In genomic region chr3:152383136-152383606, GRCh38 we compare ENCODE assay signal across 11 cellular contexts.
DNase-seq lines count a peak whose midpoint lies in the region; ATAC-seq, FAIRE-seq and TF ChIP-seq lines count a peak whose summit lies in the region.
"Had no signal": no experiment of that assay in that cellular context is flagged by ENCODE, and none has a peak within 500 bp of the region (broad histone marks: within the 10 kb centered on the region; RNA-seq: fewer than 3 reads in every experiment).

No MANE protein-coding gene starts in this region.

- in situ Hi-C loops in GM12878 (cut with MboI) = no loop called here

- no peak overlapping the region for H2AFZ ChIP-seq in GM12878 (ENCODE audit: control insufficient read depth, low read depth, low read length)
- no peak overlapping the region for H2AFZ ChIP-seq in MM.1S (ENCODE audit: low read length)

- H3K4me2 ChIP-seq in GM12878 (ENCODE audit: control insufficient read depth, insufficient read depth) (peak overlapping the region; percentile 76), MM.1S (ENCODE audit: low read depth, low read length) (no peak overlapping the region)

- RAD21 ChIA-PET in GM12878 (lab: Charles Lee; ENCODE audit: unreplicated experiment) = interaction anchor here (0.7 to 2.0 kb wide), 7 partner anchors 17 to 126 kb away, joined by 3 to 12 read pairs (median 3); no protein-coding TSS in a partner anchor

- no peaks in the 10 kb centered on the region for H3K9me2 ChIP-seq in MM.1S (replicated peaks; ENCODE audit: insufficient read depth, low read length)

- peak overlapping the region; percentile 92 for H3K27ac Mint-ChIP-seq in activated CD4-positive, alpha-beta T cell treated with anti-CD3 and anti-CD28 coated beads for 36 hours
- H3K27ac Mint-ChIP-seq in memory B cell = peak overlapping the region; percentile 83

- H3K79me2 ChIP-seq in GM12878 (ENCODE audit: control insufficient read depth, insufficient read depth, low read length) = peaks cover 98% of the 10 kb centered on the region
- H3K79me2 ChIP-seq in MM.1S (ENCODE audit: low read length) = peaks cover 98% of the 10 kb centered on the region

- no TSS peak for BruUV-seq in GM12878 (replicated peaks; lab: Mats Ljungman, UMichigan)

- H3K36me3 ChIP-seq in GM12878 (ENCODE audit: control insufficient read depth in 2 of 2, insufficient read depth in 2 of 2, low read length in 1 of 2) = peaks cover 0 to 9% of the 10 kb centered on the region in 2 experiments; a peak in 1 of 4 replicates
- peaks cover 0 to 5% (median 0%) of the 10 kb centered on the region in 5 donors for H3K36me3 ChIP-seq in subcutaneous abdominal adipose tissue (ENCODE audit: control insufficient read depth in 5 of 5, insufficient read depth in 5 of 5, low read length in 5 of 5)
- no peaks in the 10 kb centered on the region for H3K36me3 ChIP-seq in MM.1S (replicated peaks; ENCODE audit: insufficient read depth, low read length)

- H3K4me3 Mint-ChIP-seq in activated CD4-positive, alpha-beta T cell treated with anti-CD3 and anti-CD28 coated beads for 36 hours = peak overlapping the region; percentile 66
- H3K4me3 Mint-ChIP-seq in memory B cell = no peak overlapping the region

- no peak for TF ChIP-seq CTCF in GM12878 (IDR thresholded peaks at IDR 0.05 in 2 of 3, conservative IDR thresholded peaks at IDR 0.05 in 1 of 3; ENCODE audit: control insufficient read depth in 2 of 3, extremely low read depth in 1 of 3, insufficient read depth in 1 of 3, low read depth in 3 of 3, low read length in 3 of 3)
- no peak for TF ChIP-seq CTCF in MM.1S (IDR thresholded peaks at IDR 0.05; ENCODE audit: low read length)

- H3K4me3 ChIP-seq in GM12878 (no peak overlapping the region), subcutaneous abdominal adipose tissue (ENCODE audit: low read depth in 1 of 5, low read length in 5 of 5) (peak overlapping the region in 4 of 5 donors; percentile 32 to 55 (median 46)), MM.1S (ENCODE audit: low read length) (no peak overlapping the region)

- H3K4me1 Mint-ChIP-seq in activated CD4-positive, alpha-beta T cell treated with anti-CD3 and anti-CD28 coated beads for 36 hours = peaks cover 79% of the 10 kb centered on the region
- H3K4me1 Mint-ChIP-seq in memory B cell = peaks cover 34% of the 10 kb centered on the region

- peaks cover 14% of the 10 kb centered on the region; the same call in 1 of the 2 replicates for H3K4me1 ChIP-seq in GM12878 (ENCODE audit: control insufficient read depth, insufficient read depth, low read length)
- H3K4me1 ChIP-seq in subcutaneous abdominal adipose tissue (ENCODE audit: control insufficient read depth in 5 of 5, insufficient read depth in 5 of 5, low read length in 5 of 5) = peaks cover 0 to 44% (median 39%) of the 10 kb centered on the region in 5 donors
- peaks cover 21% of the 10 kb centered on the region; the same call in 1 of the 2 replicates for H3K4me1 ChIP-seq in MM.1S (ENCODE audit: low read length)

- H3K27me3 Mint-ChIP-seq in activated CD4-positive, alpha-beta T cell treated with anti-CD3 and anti-CD28 coated beads for 36 hours = no peaks in the 10 kb centered on the region
- H3K27me3 Mint-ChIP-seq in memory B cell = no peaks in the 10 kb centered on the region

- no peaks in the 10 kb centered on the region for H4K20me1 ChIP-seq in GM12878 (ENCODE audit: control insufficient read depth, insufficient read depth)
- peaks cover 18% of the 10 kb centered on the region; the same call in 1 of the 2 replicates for H4K20me1 ChIP-seq in MM.1S (ENCODE audit: insufficient read depth, low read length)

- no peaks in the 10 kb centered on the region for H3K9me3 Mint-ChIP-seq in activated CD4-positive, alpha-beta T cell treated with anti-CD3 and anti-CD28 coated beads for 36 hours (ENCODE audit: low read depth)
- H3K9me3 Mint-ChIP-seq in memory B cell = no peaks in the 10 kb centered on the region

- no peak for FAIRE-seq in GM12878 (lab: Jason Lieb, UNC)
- FAIRE-seq: G401.6 had no signal

- no peaks in the 10 kb centered on the region for H3K27me3 ChIP-seq in GM12878 (replicated peaks in 1 of 2; ENCODE audit: control insufficient read depth in 2 of 2, insufficient read depth in 2 of 2, low read length in 1 of 2)
- H3K27me3 ChIP-seq in subcutaneous abdominal adipose tissue (ENCODE audit: control insufficient read depth in 5 of 5, insufficient read depth in 4 of 5, low read length in 5 of 5) = no peaks in the 10 kb centered on the region
- H3K27me3 ChIP-seq in MM.1S (replicated peaks; ENCODE audit: insufficient read depth, low read length) = no peaks in the 10 kb centered on the region

- H3K9me3 ChIP-seq in GM12878 (replicated peaks; ENCODE audit: control insufficient read depth, insufficient read depth, low read length) (peaks cover 3% of the 10 kb centered on the region), subcutaneous abdominal adipose tissue (ENCODE audit: control insufficient read depth in 5 of 5, low read length in 5 of 5) (no peaks in the 10 kb centered on the region), MM.1S (replicated peaks; ENCODE audit: insufficient read depth, low read length) (no peaks in the 10 kb centered on the region)

- SMC1A ChIA-PET in GM12878 (lab: Charles Lee; ENCODE audit: uncharacterized antibody, unreplicated experiment) = interaction anchor here (0.5 to 3.9 kb wide), 13 partner anchors 9 to 257 kb away, joined by 3 to 38 read pairs (median 4); partner anchors contain the start of gene MBNL1

- peaks cover 14% of the 10 kb centered on the region for H3K36me3 Mint-ChIP-seq in activated CD4-positive, alpha-beta T cell treated with anti-CD3 and anti-CD28 coated beads for 36 hours (ENCODE audit: low read depth)
- H3K36me3 Mint-ChIP-seq in memory B cell = peaks cover 4% of the 10 kb centered on the region

- POLR2A ChIA-PET in activated CD4-positive, alpha-beta T cell treated with anti-CD3 and anti-CD28 coated beads for 36 hours (lab: Charles Lee) = no interaction called here
- POLR2A ChIA-PET in GM12878 (lab: Charles Lee) = interaction anchor here (0.9 to 1.6 kb wide), 3 partner anchors 11 to 18 kb away, joined by 4 to 5 read pairs (median 5); no protein-coding TSS in a partner anchor

- intact Hi-C loops in activated CD4-positive, alpha-beta T cell treated with anti-CD3 and anti-CD28 coated beads for 36 hours (cut with DNase I, micrococcal nuclease) = no loop called here
- intact Hi-C loops in GM12878 (cut with micrococcal nuclease; ENCODE audit: unreplicated experiment) = loop anchor here (5.0 kb wide), 1 partner anchor 186 kb away; no protein-coding TSS in a partner anchor

- CTCF ChIA-PET in activated CD4-positive, alpha-beta T cell treated with anti-CD3 and anti-CD28 coated beads for 36 hours (lab: Charles Lee) = interaction anchor here (0.9 to 2.8 kb wide), 2 partner anchors 17 to 60 kb away, joined by 4 to 10 read pairs; no protein-coding TSS in a partner anchor
- CTCF ChIA-PET in GM12878 (lab: Yijun Ruan, JAX) = interaction anchor here (0.6 to 3.2 kb wide), 6 partner anchors 9 to 64 kb away, joined by 3 to 17 read pairs (median 4); no protein-coding TSS in a partner anchor

- no peak for DNase-seq in activated CD4-positive, alpha-beta T cell treated with anti-CD3 and anti-CD28 coated beads for 36 hours
- no peak for DNase-seq in activated CD4-positive, alpha-beta T cell treated with anti-CD3 and anti-CD28 coated beads for 1 hour
- DNase-seq in GM12878 (ENCODE audit: low read depth, low spot score) = no peak
- DNase-seq in memory B cell (ENCODE audit: low spot score in 2 of 2) = no peak
- DNase-seq in ecto neural progenitor cell (ENCODE audit: low spot score) = no peak
- no peak for DNase-seq in A172 (ENCODE audit: low spot score)
- no peak for DNase-seq in MM.1S
- DNase-seq: NCI-H69 had no signal

- peaks cover 19% of the 10 kb centered on the region for H3F3A ChIP-seq in MM.1S (ENCODE audit: insufficient read depth, low read length)

- no peak for TF ChIP-seq EP300 in GM12878 (IDR thresholded peaks at IDR 0.05; ENCODE audit: borderline replicate concordance in 1 of 2, control insufficient read depth in 1 of 2, low read depth in 2 of 2, low read length in 2 of 2)

- H3K27ac ChIP-seq in GM12878 (ENCODE audit: control insufficient read depth, insufficient read depth) = peak overlapping the region; percentile 79
- peak overlapping the region; percentile 81 for H3K27ac ChIP-seq in subcutaneous abdominal adipose tissue (ENCODE audit: low read depth, low read length)
- H3K27ac ChIP-seq in MM.1S (ENCODE audit: low read length) = no peak overlapping the region
- H3K27ac ChIP-seq: 22Rv1 had no signal

- H3K9ac ChIP-seq in GM12878 (ENCODE audit: control insufficient read depth, insufficient read depth, low read length) (no peak overlapping the region), subcutaneous abdominal adipose tissue (ENCODE audit: low read length in 5 of 5) (peak overlapping the region in 2 of 5 donors; percentile 61 to 71), MM.1S (ENCODE audit: low read length) (no peak overlapping the region)

- TF ChIP-seq RAD21 in GM12878 (IDR thresholded peaks at IDR 0.05; ENCODE audit: insufficient read depth, low read depth, low read length) = no peak

- 100% methylated on average over 1 of the region's 1 CpG for WGBS in GM12878 (ENCODE audit: insufficient coverage, insufficient replicate concordance, low lambda C conversion rate, missing lambda C conversion rate)

- ATAC-seq in activated CD4-positive, alpha-beta T cell treated with anti-CD3 and anti-CD28 coated beads for 36 hours = peak; percentile 27
- ATAC-seq in GM12878 (peak; percentile 46), memory B cell (ENCODE audit: low read depth) (no peak)

- TF ChIP-seq POLR2A in GM12878 (IDR thresholded peaks at IDR 0.05; ENCODE audit: low read depth, low read length) = no peak

TF ChIP-seq in GM12878, 131 proteins besides CTCF, POLR2A, EP300 and RAD21:
- no peak for TF ChIP-seq PKNOX1 (IDR thresholded peaks at IDR 0.05)
- TF ChIP-seq NFIC (IDR thresholded peaks at IDR 0.05; ENCODE audit: low read depth, low read length) = 0 out of 2 replicates have a peak, but pooled peaks have one; percentile 16
TF ChIP-seq in GM12878: peak in this region for 1.

Comparison
In these comparisons a context has a peak if more than half of its experiments do, and no peak if none do; other contexts are left out.
1. H3K4me3 ChIP-seq: peak in subcutaneous abdominal adipose tissue (4 of 5); none in GM12878 (single experiment) and MM.1S (single experiment).